ENCODE assay signal across 8 cellular contexts in the genomic region with DNA sequence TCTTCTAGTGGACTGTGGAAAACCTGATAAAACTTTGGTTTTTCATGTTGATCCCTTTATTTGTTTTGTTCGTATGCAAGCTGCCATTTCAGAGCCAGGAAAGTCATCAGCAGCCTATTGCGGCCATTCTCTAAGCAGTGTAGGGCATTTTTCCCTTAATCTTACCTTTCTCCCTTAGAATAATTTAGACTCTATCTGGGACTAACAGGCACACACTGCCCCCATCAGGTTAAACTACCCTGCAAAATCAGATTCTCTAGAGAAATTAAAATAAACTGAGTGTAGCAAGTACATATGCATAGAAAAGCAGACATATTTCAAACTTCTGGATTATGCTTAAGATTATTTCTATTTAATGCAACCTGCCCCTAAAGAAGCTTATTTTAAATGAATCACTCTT.
DNase-seq lines count a peak whose midpoint lies in the region; ATAC-seq and TF ChIP-seq lines count a peak whose summit lies in the region.

No MANE protein-coding gene starts in this region.

- intact Hi-C loops in A673 (cut with micrococcal nuclease; ENCODE audit: unreplicated experiment) (loop anchor here (5.0 to 10.0 kb wide), 3 partner anchors 117 to 1357 kb away; no protein-coding TSS in a partner anchor), heart right ventricle (cut with DNase I) (loop anchor here in 9 of 10 donors (5.0 to 10.0 kb wide), 8 partner anchors 109 to 1359 kb away; no protein-coding TSS in a partner anchor)

- DNase-seq in A673 (ENCODE audit: low spot score) = peak; percentile 32
- DNase-seq in SKM-1 treated with dmso at 0.1 percent for 144 hours (lab: John Stamatoyannopoulos, UW; ENCODE audit: unreplicated experiment) = peak; percentile 13
- DNase-seq in heart right ventricle = peak in 1 of 2 donors; percentile 26
- DNase-seq in NCI-H510A treated with DMSO at 0.1 percent for 48 hours (lab: John Stamatoyannopoulos, UW) = no peak
- no peak for DNase-seq in activated CD4-positive, CD25-positive, alpha-beta regulatory T cell (lab: John Stamatoyannopoulos, UW)

- ATAC-seq in heart right ventricle (peak in 1 of 8 donors; percentile 51), GM21717 (IDR thresholded peaks at IDR 0.05; ENCODE audit: unreplicated experiment) (no peak)

- H3K27ac ChIP-seq in A673 (ENCODE audit: low read depth, low read length, poor library complexity, severe bottlenecking) = no peak overlapping the region
- no peak overlapping the region for H3K27ac ChIP-seq in HEK293 (ENCODE audit: extremely low read depth, low read depth, low read length)
- H3K27ac ChIP-seq in heart right ventricle = no peak overlapping the region
- H3K27ac ChIP-seq in subcutaneous abdominal adipose tissue (ENCODE audit: low read depth, low read length) = no peak overlapping the region

- POLR2A ChIA-PET in A673 (lab: Charles Lee; ENCODE audit: low non-redundant PET) (no interaction called here), HEK293 (lab: Yijun Ruan, JAX) (no interaction called here)

- peaks cover 31% of the 10 kb centered on the region for H3K27me3 ChIP-seq in A673 (replicated peaks; ENCODE audit: insufficient read depth, low read depth, low read length, poor library complexity)
- peaks cover 0 to 7% (median 0%) of the 10 kb centered on the region in 7 donors for H3K27me3 ChIP-seq in heart right ventricle
- H3K27me3 ChIP-seq in subcutaneous abdominal adipose tissue (ENCODE audit: control insufficient read depth in 5 of 5, insufficient read depth in 4 of 5, low read length in 5 of 5) = no peaks in the 10 kb centered on the region

- CTCF ChIA-PET in A673 (lab: Charles Lee) = no interaction called here
- CTCF ChIA-PET in HEK293 (lab: Yijun Ruan, JAX) = interaction anchor here (0.6 to 4.9 kb wide), 27 partner anchors 13 to 676 kb away, joined by 3 to 41 read pairs (median 4); no protein-coding TSS in a partner anchor

- no peak overlapping the region for H3K4me3 ChIP-seq in A673 (ENCODE audit: low read depth, low read length, poor library complexity, severe bottlenecking)
- no peak overlapping the region for H3K4me3 ChIP-seq in HEK293 (ENCODE audit: low read depth, low read length)
- H3K4me3 ChIP-seq in heart right ventricle = peak overlapping the region in 6 of 10 donors; percentile 6 to 40 (median 29)
- peak overlapping the region in 4 of 5 donors; percentile 19 to 41 (median 30) for H3K4me3 ChIP-seq in subcutaneous abdominal adipose tissue (ENCODE audit: low read depth in 1 of 5, low read length in 5 of 5)

- no peaks in the 10 kb centered on the region for H3K9me3 ChIP-seq in A673 (ENCODE audit: low read depth, low read length, poor library complexity, severe bottlenecking)
- no peaks in the 10 kb centered on the region for H3K9me3 ChIP-seq in HEK293 (ENCODE audit: control insufficient read depth, insufficient read depth, low read depth, low read length)
- no peaks in the 10 kb centered on the region for H3K9me3 ChIP-seq in heart right ventricle
- H3K9me3 ChIP-seq in subcutaneous abdominal adipose tissue (ENCODE audit: control insufficient read depth in 5 of 5, low read length in 5 of 5) = no peaks in the 10 kb centered on the region

- BruUV-seq in A673 (replicated peaks; lab: Mats Ljungman, UMichigan) = no TSS peak

- TF ChIP-seq CTCF in A673 (conservative IDR thresholded peaks at IDR 0.05; ENCODE audit: low read depth, low read length) = peak; percentile 60
- no peak for TF ChIP-seq CTCF in HEK293 (tag by site-specific recombination; IDR thresholded peaks at IDR 0.05)
- peak; percentile 23 to 70 (median 58) for TF ChIP-seq CTCF in heart right ventricle (IDR thresholded peaks at IDR 0.05)

- 18 to 21% methylated on average over 2 of the region's 2 CpGs for WGBS in heart right ventricle, 2 donors

- peak overlapping the region in 1 of 5 donors; percentile 8 for H3K9ac ChIP-seq in subcutaneous abdominal adipose tissue (ENCODE audit: low read length in 5 of 5)

- H3K36me3 ChIP-seq in A673 (ENCODE audit: insufficient read depth, low read length, poor library complexity, severe bottlenecking) (no peaks in the 10 kb centered on the region), HEK293 (ENCODE audit: control insufficient read depth in 2 of 2, insufficient read depth in 1 of 2, low read length in 2 of 2) (no peaks in the 10 kb centered on the region), heart right ventricle (no peaks in the 10 kb centered on the region), subcutaneous abdominal adipose tissue (ENCODE audit: control insufficient read depth in 5 of 5, insufficient read depth in 5 of 5, low read length in 5 of 5) (no peaks in the 10 kb centered on the region)

- H3K4me1 ChIP-seq in A673 (ENCODE audit: insufficient read depth, low read length, poor library complexity, severe bottlenecking) (no peaks in the 10 kb centered on the region), HEK293 (ENCODE audit: control insufficient read depth, insufficient read depth, low read length) (no peaks in the 10 kb centered on the region), heart right ventricle (no peaks in the 10 kb centered on the region), subcutaneous abdominal adipose tissue (ENCODE audit: control insufficient read depth in 5 of 5, insufficient read depth in 5 of 5, low read length in 5 of 5) (peaks cover 0 to 8% (median 4%) of the 10 kb centered on the region in 5 donors)

TF ChIP-seq in HEK293, 187 proteins besides CTCF, POLR2A, EP300 and RAD21:
- TF ChIP-seq GLI4 (tag by site-specific recombination; IDR thresholded peaks at IDR 0.05) (no peak), ZNF138 (tag by site-specific recombination; IDR thresholded peaks at IDR 0.05; ENCODE audit: borderline replicate concordance) (no peak), ZNF76 (tag by site-specific recombination; IDR thresholded peaks at IDR 0.05; ENCODE audit: borderline replicate concordance, low read depth) (no peak), ZNF654 (tag by site-specific recombination; IDR thresholded peaks at IDR 0.05; ENCODE audit: low read depth) (peak; percentile 29), OVOL3 (tag by site-specific recombination; IDR thresholded peaks at IDR 0.05) (no peak), ZNF239 (tag by site-specific recombination; IDR thresholded peaks at IDR 0.05) (no peak), PRDM1 (tag by site-specific recombination; IDR thresholded peaks at IDR 0.05) (no peak)
- TF ChIP-seq, protein P1, sequence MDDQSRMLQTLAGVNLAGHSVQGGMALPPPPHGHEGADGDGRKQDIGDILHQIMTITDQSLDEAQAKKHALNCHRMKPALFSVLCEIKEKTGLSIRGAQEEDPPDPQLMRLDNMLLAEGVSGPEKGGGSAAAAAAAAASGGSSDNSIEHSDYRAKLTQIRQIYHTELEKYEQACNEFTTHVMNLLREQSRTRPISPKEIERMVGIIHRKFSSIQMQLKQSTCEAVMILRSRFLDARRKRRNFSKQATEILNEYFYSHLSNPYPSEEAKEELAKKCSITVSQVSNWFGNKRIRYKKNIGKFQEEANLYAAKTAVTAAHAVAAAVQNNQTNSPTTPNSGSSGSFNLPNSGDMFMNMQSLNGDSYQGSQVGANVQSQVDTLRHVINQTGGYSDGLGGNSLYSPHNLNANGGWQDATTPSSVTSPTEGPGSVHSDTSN (CRISPR knock-in tag; IDR thresholded peaks at IDR 0.05) = no peak
- TF ChIP-seq, protein P2, sequence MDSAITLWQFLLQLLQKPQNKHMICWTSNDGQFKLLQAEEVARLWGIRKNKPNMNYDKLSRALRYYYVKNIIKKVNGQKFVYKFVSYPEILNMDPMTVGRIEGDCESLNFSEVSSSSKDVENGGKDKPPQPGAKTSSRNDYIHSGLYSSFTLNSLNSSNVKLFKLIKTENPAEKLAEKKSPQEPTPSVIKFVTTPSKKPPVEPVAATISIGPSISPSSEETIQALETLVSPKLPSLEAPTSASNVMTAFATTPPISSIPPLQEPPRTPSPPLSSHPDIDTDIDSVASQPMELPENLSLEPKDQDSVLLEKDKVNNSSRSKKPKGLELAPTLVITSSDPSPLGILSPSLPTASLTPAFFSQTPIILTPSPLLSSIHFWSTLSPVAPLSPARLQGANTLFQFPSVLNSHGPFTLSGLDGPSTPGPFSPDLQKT (IDR thresholded peaks at IDR 0.05; ENCODE audit: borderline replicate concordance, low read depth, low read length) = no peak

Comparison
In these comparisons a context has a peak if more than half of its experiments do, and no peak if none do; other contexts are left out.
1. DNase-seq: peak in A673 (single experiment) and SKM-1 treated with dmso at 0.1 percent for 144 hours (single experiment); none in NCI-H510A treated with DMSO at 0.1 percent for 48 hours (single experiment) and activated CD4-positive, CD25-positive, alpha-beta regulatory T cell (0 of 4).
2. H3K4me3 ChIP-seq: peak in heart right ventricle (6 of 10) and subcutaneous abdominal adipose tissue (4 of 5); none in A673 (single experiment) and HEK293 (single experiment).